Comparison of ENCODE assay signal across 8 cellular contexts in genomic region chr11:20127671-20128527, GRCh38. TPM values are rescaled to one million over a fixed set of nuclear protein-coding genes. Genes with fewer than 3 reads are reported as not detected.
DNase-seq lines count a peak whose midpoint lies in the region; ATAC-seq, FAIRE-seq and TF ChIP-seq lines count a peak whose summit lies in the region.

No MANE protein-coding gene starts in this region.

- TF ChIP-seq POLR2A in H54 (IDR thresholded peaks at IDR 0.05; ENCODE audit: low read depth, low read length) (no peak), adrenal gland (IDR thresholded peaks at IDR 0.05) (no peak), sigmoid colon (IDR thresholded peaks at IDR 0.05) (no peak)

- H3K9me3 ChIP-seq in adrenal gland (replicated peaks in 1 of 3) (no peaks in the 10 kb centered on the region), right atrium auricular region (no peaks in the 10 kb centered on the region), sigmoid colon (no peaks in the 10 kb centered on the region)

- peak; percentile 71 to 90 (median 82) for TF ChIP-seq CTCF in adrenal gland (IDR thresholded peaks at IDR 0.05)
- peak; percentile 70 to 87 for TF ChIP-seq CTCF in right atrium auricular region (IDR thresholded peaks at IDR 0.05)
- TF ChIP-seq CTCF in sigmoid colon (IDR thresholded peaks at IDR 0.05), result peak; percentile 47 to 82 (median 76)

- intact Hi-C loops in adrenal gland (cut with DNase I), result loop anchor here in 1 of 2 donors (5.0 kb wide), 2 partner anchors 176 to 224 kb away; no protein-coding TSS in a partner anchor
- intact Hi-C loops in sigmoid colon (cut with DNase I), result loop anchor here (2.0 kb wide), 1 partner anchor 225 kb away; no protein-coding TSS in a partner anchor

- no peak for ATAC-seq in HG03045 (IDR thresholded peaks at IDR 0.05; ENCODE audit: unreplicated experiment)

- H3K4me3 ChIP-seq in adrenal gland (no peak overlapping the region), right atrium auricular region (no peak overlapping the region), sigmoid colon (no peak overlapping the region)

- TF ChIP-seq EP300 in sigmoid colon (IDR thresholded peaks at IDR 0.05), result no peak

- H3K27me3 ChIP-seq in adrenal gland (no peaks in the 10 kb centered on the region), right atrium auricular region (no peaks in the 10 kb centered on the region), sigmoid colon (no peaks in the 10 kb centered on the region)

- 59 to 66% (median 62%) methylated on average over 15 to 16 of the region's 16 CpGs for WGBS in adrenal gland, 4 donors
- 60 to 63% methylated on average over 16 of the region's 16 CpGs for WGBS in sigmoid colon, 2 donors

- DNase-seq in DMS53 (lab: John Stamatoyannopoulos, UW), result peak; percentile 87
- peak; percentile 55 for DNase-seq in H54 (ENCODE audit: insufficient read length, low spot score)
- peak; percentile 67 for DNase-seq in NCI-H1092 (lab: John Stamatoyannopoulos, UW)
- DNase-seq in T-helper 1 cell, result peak; percentile 39 to 69 (median 55)
- peak; percentile 68 to 89 (median 79) for DNase-seq in adrenal gland
- DNase-seq in right atrium auricular region (ENCODE audit: low spot score), result peak; percentile 82
- DNase-seq in sigmoid colon, result peak; percentile 87

- peaks cover 0 to 6% of the 10 kb centered on the region in 2 donors for H3K4me1 ChIP-seq in adrenal gland (replicated peaks in 1 of 2)
- peaks cover 0 to 8% of the 10 kb centered on the region in 2 donors for H3K4me1 ChIP-seq in right atrium auricular region
- H3K4me1 ChIP-seq in sigmoid colon, result peaks cover 0 to 8% (median 7%) of the 10 kb centered on the region in 4 donors

- FAIRE-seq in H54 (lab: Jason Lieb, UNC), result no peak

- H3K27ac ChIP-seq in adrenal gland (no peak overlapping the region), right atrium auricular region (no peak overlapping the region), sigmoid colon (no peak overlapping the region)

- H3K36me3 ChIP-seq in adrenal gland (replicated peaks in 1 of 2), result no peaks in the 10 kb centered on the region
- H3K36me3 ChIP-seq in right atrium auricular region, result no peaks in the 10 kb centered on the region
- no peaks in the 10 kb centered on the region for H3K36me3 ChIP-seq in sigmoid colon

RNA-seq across cellular contexts. Expression of gene DBX1, which starts 32.4 kb away (rescaled TPM):
- not detected for total RNA-seq in adrenal gland
- polyA plus RNA-seq in adrenal gland, result not detected
- not detected for total RNA-seq in right atrium auricular region
- total RNA-seq in sigmoid colon, result not detected
- not detected for polyA plus RNA-seq in sigmoid colon
